In the genomic region with DNA sequence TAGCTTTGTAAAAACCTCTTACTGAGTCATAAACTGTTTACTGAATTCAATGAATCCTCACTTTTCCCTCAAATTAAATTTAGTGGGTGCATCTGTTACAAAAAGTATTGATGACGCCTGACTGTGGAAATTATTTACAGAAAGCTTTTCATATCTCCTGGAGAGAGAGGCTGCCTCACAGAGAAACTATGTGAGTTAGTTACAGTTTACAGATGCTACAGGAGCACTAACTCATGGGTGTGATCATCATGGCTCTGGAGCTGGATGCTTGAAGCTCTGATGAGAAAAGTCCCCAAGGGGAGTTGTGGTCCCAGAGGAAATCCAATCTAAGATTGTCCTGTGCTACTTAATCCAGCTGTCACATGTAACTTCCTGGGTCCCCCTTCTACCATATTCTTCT, we compare ENCODE assay signal across 28 cellular contexts.
"Had no signal": no experiment of that assay in that cellular context is flagged by ENCODE, and none has a peak within 500 bp of the region (broad histone marks: within the 10 kb centered on the region; RNA-seq: fewer than 3 reads in every experiment).

No MANE protein-coding gene starts in this region.

- H3K4me3 ChIP-seq: ascending aorta, cardiac muscle cell, colonic mucosa, gastroesophageal sphincter, hepatocyte, neural progenitor cell, psoas muscle, thoracic aorta, uterus had no signal

- H3K4me2 ChIP-seq: hepatocyte, neural progenitor cell had no signal

- H3K79me2 ChIP-seq: hepatocyte, parathyroid adenoma had no signal

- H2AFZ ChIP-seq: hepatocyte, parathyroid adenoma had no signal

- H3K27me3 ChIP-seq: ascending aorta, cardiac muscle cell, colonic mucosa, gastroesophageal sphincter, hepatocyte, neural progenitor cell, uterus had no signal

- DNase-seq: activated CD4-positive, alpha-beta T cell treated with anti-CD3 and anti-CD28 coated beads for 48 hours; activated CD4-positive, alpha-beta T cell treated with anti-CD3 and anti-CD28 coated beads, Interleukin-2, amount 50 U/mL, for 48 hours; activated CD8-positive, alpha-beta memory T cell treated with anti-CD3 and anti-CD28 coated beads for 24 hours; activated effector memory CD4-positive, alpha-beta T cell treated with Interleukin-2 at 50 U/mL for 16 hours; activated naive CD4-positive, alpha-beta T cell treated with anti-CD3 and anti-CD28 coated beads for 36 hours; activated naive CD8-positive, alpha-beta T cell treated with anti-CD3 and anti-CD28 coated beads for 36 hours; cerebellar nuclear complex; colonic mucosa; effector memory CD8-positive, alpha-beta T cell; left colon; midbrain; natural killer cell; occipital lobe; psoas muscle; stimulated activated CD4-positive, alpha-beta T cell treated with anti-CD3 and anti-CD28 coated beads, Interleukin-2, amount 100 ng/mL, for 48 hours; stimulated activated naive CD8-positive, alpha-beta T cell treated with anti-CD3 and anti-CD28 coated beads, Interleukin-15, Interleukin-2, amounts not matched to agents 100 U/mL and 50 U/mL, for 24 hours; T-helper 17 cell; T1000; uterus; WERI-Rb-1 had no signal

- ATAC-seq: activated CD4-positive, CD25-positive, alpha-beta regulatory T cell treated with anti-CD3 and anti-CD28 coated beads, Interleukin-2, amount 50 U/mL, for 24 hours; effector memory CD8-positive, alpha-beta T cell; gastroesophageal sphincter; left colon; natural killer cell; stimulated activated naive CD8-positive, alpha-beta T cell treated with anti-CD3 and anti-CD28 coated beads, Interleukin-15, Interleukin-2, amounts not matched to agents 100 U/mL and 50 U/mL, for 24 hours; T-helper 17 cell had no signal

- H3K4me1 ChIP-seq: ascending aorta, colonic mucosa, gastroesophageal sphincter, neural progenitor cell, parathyroid adenoma, uterus had no signal

- H3K9me3 ChIP-seq: ascending aorta, colonic mucosa, gastroesophageal sphincter, psoas muscle, thoracic aorta, uterus had no signal

- H3K9ac ChIP-seq: neural progenitor cell, parathyroid adenoma had no signal

- H3K36me3 ChIP-seq: ascending aorta, cardiac muscle cell, colonic mucosa, gastroesophageal sphincter, neural progenitor cell, thoracic aorta, uterus, WERI-Rb-1 had no signal

- H3K27ac ChIP-seq: ascending aorta, cardiac muscle cell, colonic mucosa, gastroesophageal sphincter, hepatocyte, neural progenitor cell, parathyroid adenoma, thoracic aorta, uterus, WERI-Rb-1 had no signal
